In genomic region chr22:44100411-44100810, GRCh38 we compare ENCODE assay signal across 18 cellular contexts.
"Had no signal": no experiment of that assay in that cellular context is flagged by ENCODE, and none has a peak within 500 bp of the region (broad histone marks: within the 10 kb centered on the region; RNA-seq: fewer than 3 reads in every experiment).

No MANE protein-coding gene starts in this region.

- H3K4me3 Mint-ChIP-seq: natural killer cell treated with Interleukin-12 subunit alpha and Interleukin-12 subunit beta and Interleukin-15 and Interleukin-18, amount 100 ng/mL, for 72 hours; neural progenitor cell; stimulated activated naive B cell treated with anti-CD40 and anti-IgM and Interleukin-4, amounts not matched to agents 10 μg/mL and 1 μg/mL and 100 μg/mL, for 72 hours; stimulated activated naive CD8-positive, alpha-beta T cell treated with anti-CD3 and anti-CD28 coated beads, Interleukin-15, amount 100 ng/mL, for 72 hours had no signal

- H3K36me3 Mint-ChIP-seq: natural killer cell treated with Interleukin-12 subunit alpha and Interleukin-12 subunit beta and Interleukin-15 and Interleukin-18, amount 100 ng/mL, for 72 hours; neural progenitor cell had no signal

- ATAC-seq: esophagus mucosa; heart left ventricle; natural killer cell treated with Interleukin-12 subunit alpha and Interleukin-12 subunit beta and Interleukin-15 and Interleukin-18, amount 100 ng/mL, for 72 hours; pancreas; right lobe of liver; stimulated activated naive B cell treated with anti-CD40 and anti-IgM and Interleukin-4, amounts not matched to agents 10 μg/mL and 1 μg/mL and 100 μg/mL, for 72 hours; stimulated activated naive CD8-positive, alpha-beta T cell treated with anti-CD3 and anti-CD28 coated beads, Interleukin-15, amount 100 ng/mL, for 72 hours; upper lobe of right lung had no signal

- H3K27ac Mint-ChIP-seq: natural killer cell treated with Interleukin-12 subunit alpha and Interleukin-12 subunit beta and Interleukin-15 and Interleukin-18, amount 100 ng/mL, for 72 hours had no signal

- H3K9me3 Mint-ChIP-seq: natural killer cell treated with Interleukin-12 subunit alpha and Interleukin-12 subunit beta and Interleukin-15 and Interleukin-18, amount 100 ng/mL, for 72 hours; stimulated activated naive B cell treated with anti-CD40 and anti-IgM and Interleukin-4, amounts not matched to agents 10 μg/mL and 1 μg/mL and 100 μg/mL, for 72 hours; stimulated activated naive CD8-positive, alpha-beta T cell treated with anti-CD3 and anti-CD28 coated beads, Interleukin-15, amount 100 ng/mL, for 72 hours had no signal

- H3K4me1 Mint-ChIP-seq: stimulated activated naive B cell treated with anti-CD40 and anti-IgM and Interleukin-4, amounts not matched to agents 10 μg/mL and 1 μg/mL and 100 μg/mL, for 72 hours; stimulated activated naive CD8-positive, alpha-beta T cell treated with anti-CD3 and anti-CD28 coated beads, Interleukin-15, amount 100 ng/mL, for 72 hours had no signal

- H3K27me3 Mint-ChIP-seq: natural killer cell treated with Interleukin-12 subunit alpha and Interleukin-12 subunit beta and Interleukin-15 and Interleukin-18, amount 100 ng/mL, for 72 hours; stimulated activated naive B cell treated with anti-CD40 and anti-IgM and Interleukin-4, amounts not matched to agents 10 μg/mL and 1 μg/mL and 100 μg/mL, for 72 hours; stimulated activated naive CD8-positive, alpha-beta T cell treated with anti-CD3 and anti-CD28 coated beads, Interleukin-15, amount 100 ng/mL, for 72 hours had no signal

- DNase-seq: effector memory CD4-positive, alpha-beta T cell; hippocampal formation; kidney glomerular epithelial cell; mesenchymal stem cell; midbrain; nucleus accumbens; stimulated activated CD4-positive, alpha-beta T cell treated with anti-CD3 and anti-CD28 coated beads, Interleukin-2, amount 100 ng/mL, for 24 hours; stimulated activated CD4-positive, alpha-beta T cell treated with anti-CD3 and anti-CD28 coated beads, Interleukin-4, amount 100 ng/mL, for 4 hours; stimulated activated naive B cell treated with anti-CD40 and anti-IgM and Interleukin-4, amounts not matched to agents 10 μg/mL and 1 μg/mL and 100 μg/mL, for 72 hours; stimulated activated naive CD8-positive, alpha-beta T cell treated with anti-CD3 and anti-CD28 coated beads, Interleukin-15, amount 100 ng/mL, for 72 hours; testis; upper lobe of right lung had no signal
